Comparison of ENCODE assay signal across 26 cellular contexts in the genomic region with DNA sequence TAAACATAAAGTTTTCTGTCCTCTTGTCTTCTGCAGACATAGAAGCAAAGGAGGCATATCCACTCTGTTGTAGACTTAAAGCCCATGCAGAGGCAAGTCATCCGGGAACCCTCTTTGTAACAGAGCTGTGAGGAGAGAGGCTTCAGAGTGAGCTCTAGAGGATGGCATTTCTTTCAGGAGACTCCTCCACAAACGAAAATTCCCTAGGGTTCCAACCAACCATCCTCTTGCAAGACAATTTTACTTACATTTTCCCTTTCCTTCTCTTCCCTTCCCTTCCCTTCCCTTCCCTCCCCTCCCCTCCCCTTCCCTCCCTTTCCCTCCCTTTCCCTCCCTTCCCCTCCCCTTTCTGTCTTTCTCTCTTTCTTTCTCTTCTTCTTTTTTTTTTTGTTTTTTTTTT.
"Had no signal": no experiment of that assay in that cellular context is flagged by ENCODE, and none has a peak within 500 bp of the region (broad histone marks: within the 10 kb centered on the region; RNA-seq: fewer than 3 reads in every experiment).

No MANE protein-coding gene starts in this region.

- H3K27ac ChIP-seq: stomach, suprapubic skin, testis, thoracic aorta, thyroid gland, tibial artery, tibial nerve, transverse colon, upper lobe of left lung, upper lobe of right lung, uterus, vagina had no signal

- DNase-seq: stimulated activated CD4-positive, alpha-beta T cell treated with anti-CD3 and anti-CD28 coated beads, Interleukin-2, amount 100 ng/mL, for 48 hours; stimulated activated CD4-positive, alpha-beta T cell treated with anti-CD3 and anti-CD28 coated beads, Interleukin-4, amount 100 ng/mL, for 1 hour; stimulated activated CD4-positive, alpha-beta T cell treated with anti-CD3 and anti-CD28 coated beads, Interleukin-4, amount 100 ng/mL, for 24 hours; stimulated activated CD4-positive, alpha-beta T cell treated with anti-CD3 and anti-CD28 coated beads, Interleukin-4, amount 100 ng/mL, for 4 hours; stimulated activated CD8-positive, alpha-beta memory T cell treated with anti-CD3 and anti-CD28 coated beads, Interleukin-4, amount 100 ng/mL, for 48 hours; stimulated activated naive B cell treated with anti-CD40 and anti-IgM and Interleukin-4, amounts not matched to agents 10 μg/mL and 1 μg/mL and 100 μg/mL, for 72 hours; stimulated activated naive CD4-positive, alpha-beta T cell; stimulated activated naive CD4-positive, alpha-beta T cell treated with Interleukin-2 at 50 U/mL for 16 hours; stimulated activated naive CD8-positive, alpha-beta T cell treated with anti-CD3 and anti-CD28 coated beads, Interleukin-15, amount 100 ng/mL, for 72 hours; stimulated activated naive CD8-positive, alpha-beta T cell treated with anti-CD3 and anti-CD28 coated beads, Interleukin-15, Interleukin-2, amounts not matched to agents 100 U/mL and 50 U/mL, for 24 hours; stomach; substantia nigra; testis; thyroid gland; tibial artery; transverse colon; upper lobe of left lung; upper lobe of right lung; uterus had no signal

- H3K4me3 ChIP-seq: stomach, suprapubic skin, testis, thoracic aorta, thyroid gland, tibial artery, tibial nerve, transverse colon, upper lobe of left lung, upper lobe of right lung, uterus, vagina had no signal

- H3K9me3 ChIP-seq: stomach, suprapubic skin, testis, thoracic aorta, thyroid gland, tibial artery, tibial nerve, transverse colon, upper lobe of left lung, upper lobe of right lung, uterus, vagina had no signal

- ATAC-seq: stimulated activated effector memory CD8-positive, alpha-beta T cell treated with anti-CD3 and anti-CD28 coated beads, Interleukin-12 subunit alpha, Interleukin-12 subunit beta, amount 100 ng/mL, for 72 hours; stimulated activated memory B cell treated with anti-CD40 and anti-IgM and Interleukin-4, amounts not matched to agents 10 μg/mL and 1 μg/mL and 100 μg/mL, for 72 hours; stimulated activated naive B cell treated with anti-CD40 and anti-IgM and Interleukin-4, amounts not matched to agents 10 μg/mL and 1 μg/mL and 100 μg/mL, for 72 hours; stimulated activated naive CD8-positive, alpha-beta T cell treated with anti-CD3 and anti-CD28 coated beads, Interleukin-15, amount 100 ng/mL, for 72 hours; stimulated activated naive CD8-positive, alpha-beta T cell treated with anti-CD3 and anti-CD28 coated beads, Interleukin-15, Interleukin-2, amounts not matched to agents 100 U/mL and 50 U/mL, for 24 hours; upper lobe of right lung had no signal

- H3K27me3 ChIP-seq: stomach, suprapubic skin, testis, thyroid gland, tibial artery, tibial nerve, transverse colon, upper lobe of left lung, upper lobe of right lung, uterus, vagina had no signal

- H3K36me3 ChIP-seq: stomach, suprapubic skin, thoracic aorta, thyroid gland, tibial artery, tibial nerve, transverse colon, upper lobe of left lung, upper lobe of right lung, uterus, vagina had no signal

- FAIRE-seq: urothelium cell line had no signal

- H3K4me1 ChIP-seq: stomach, suprapubic skin, testis, thyroid gland, tibial artery, tibial nerve, transverse colon, upper lobe of left lung, upper lobe of right lung, uterus, vagina had no signal
